In the genomic region with DNA sequence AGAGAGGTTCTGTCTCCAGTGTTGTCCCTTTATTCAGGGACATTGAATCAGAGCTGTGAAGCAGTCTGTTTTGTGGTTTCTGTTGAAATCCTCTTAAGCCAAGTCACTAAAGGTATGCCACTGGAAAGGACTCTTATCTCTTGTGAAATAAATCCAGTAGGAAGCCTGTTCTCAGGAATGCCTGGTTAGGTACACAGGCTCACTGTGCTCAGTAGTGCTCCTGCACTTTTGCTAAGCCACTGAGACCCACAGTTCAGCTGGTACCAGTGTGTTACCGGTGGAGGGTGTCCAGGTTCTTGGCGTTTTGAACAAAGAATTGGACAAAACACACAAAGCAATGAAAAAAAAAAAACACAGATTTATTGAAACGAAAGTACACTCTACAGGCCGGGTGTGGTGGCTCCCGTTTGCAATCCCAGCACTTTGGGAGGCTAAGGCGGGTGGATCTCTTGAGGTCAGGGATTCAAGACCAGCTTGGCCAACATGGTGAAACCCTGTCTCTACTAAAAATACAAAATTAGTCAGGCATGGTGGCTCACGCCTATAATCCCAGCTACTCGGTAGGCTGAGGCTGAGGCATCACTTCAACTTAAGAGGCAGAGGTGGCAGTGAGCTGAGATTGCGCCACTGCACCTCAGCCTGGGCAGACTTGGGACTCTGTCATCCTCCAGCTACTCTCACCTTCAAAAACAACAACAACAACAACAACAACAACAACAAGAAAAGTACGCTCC, we compare ENCODE assay signal across 10 cellular contexts.
A peak's percentile ranks its signal among the peaks of the same experiment; 100 is the strongest.
DNase-seq lines count a peak whose midpoint lies in the region; ATAC-seq and TF ChIP-seq lines count a peak whose summit lies in the region.
"Had no signal": no experiment of that assay in that cellular context is flagged by ENCODE, and none has a peak within 500 bp of the region (broad histone marks: within the 10 kb centered on the region; RNA-seq: fewer than 3 reads in every experiment).

No MANE protein-coding gene starts in this region.

- H3K9me3 ChIP-seq in cardiac muscle cell (ENCODE audit: low read depth) (no peaks in the 10 kb centered on the region), thyroid gland (no peaks in the 10 kb centered on the region), tibial artery (peaks cover 0 to 11% (median 0%) of the 10 kb centered on the region in 3 donors)

- no peak overlapping the region for H3K4me3 Mint-ChIP-seq in activated T-helper 2 cell treated with anti-CD3 and anti-CD28 coated beads, Interferon-gamma antibody, Interleukin-2, Interleukin-4, amounts not matched to agents 10 μg/mL and 5 μg/mL and 100 μg/mL, durations not matched to agents 14 hours and 24 hours and 36 hours (ENCODE audit: low read depth)

- peaks cover 83% of the 10 kb centered on the region for H3K4me1 Mint-ChIP-seq in activated T-helper 2 cell treated with anti-CD3 and anti-CD28 coated beads, Interferon-gamma antibody, Interleukin-2, Interleukin-4, amounts not matched to agents 10 μg/mL and 5 μg/mL and 100 μg/mL, durations not matched to agents 14 hours and 24 hours and 36 hours (ENCODE audit: low read depth)

- H3K27me3 ChIP-seq in cardiac muscle cell (no peaks in the 10 kb centered on the region), thyroid gland (no peaks in the 10 kb centered on the region), tibial artery (no peaks in the 10 kb centered on the region)

- H3K9me3 Mint-ChIP-seq in activated T-helper 2 cell treated with anti-CD3 and anti-CD28 coated beads, Interferon-gamma antibody, Interleukin-2, Interleukin-4, amounts not matched to agents 10 μg/mL and 5 μg/mL and 100 μg/mL, durations not matched to agents 14 hours and 24 hours and 36 hours = peaks cover 3% of the 10 kb centered on the region

- H3K27ac Mint-ChIP-seq in activated T-helper 2 cell treated with anti-CD3 and anti-CD28 coated beads, Interferon-gamma antibody, Interleukin-2, Interleukin-4, amounts not matched to agents 10 μg/mL and 5 μg/mL and 100 μg/mL, durations not matched to agents 14 hours and 24 hours and 36 hours = peak overlapping the region; percentile 19

- intact Hi-C loops in Right ventricle myocardium inferior (cut with DNase I) (no loop called here), thyroid gland (cut with DNase I) (no loop called here), tibial artery (cut with DNase I; ENCODE audit: low total_unique reads) (loop anchor here (10.0 kb wide), 1 partner anchor 187 kb away; a partner anchor contains a TSS)
- intact Hi-C loops in activated T-helper 2 cell treated with anti-CD3 and anti-CD28 coated beads, Interferon-gamma antibody, Interleukin-2, Interleukin-4, amounts not matched to agents 10 μg/mL and 5 μg/mL and 100 μg/mL, durations not matched to agents 14 hours and 24 hours and 36 hours (cut with micrococcal nuclease) = no loop called here

- H3K4me1 ChIP-seq in cardiac muscle cell (ENCODE audit: low read depth) (peaks cover 64% of the 10 kb centered on the region), thyroid gland (peaks cover 22 to 33% of the 10 kb centered on the region in 2 donors), tibial artery (peaks cover 0 to 52% (median 26%) of the 10 kb centered on the region in 4 donors)

- WGBS in thyroid gland, 2 donors = 38 to 41% methylated on average over 10 of the region's 10 CpGs

- TF ChIP-seq CTCF in cardiac muscle cell (IDR thresholded peaks at IDR 0.05; ENCODE audit: low read depth, low read length) (no peak), thyroid gland (IDR thresholded peaks at IDR 0.05) (no peak), tibial artery (IDR thresholded peaks at IDR 0.05) (no peak)

- H3K27ac ChIP-seq in cardiac muscle cell (peak overlapping the region; percentile 62), thyroid gland (peak overlapping the region in 2 of 3 donors; percentile 7 to 9), tibial artery (no peak overlapping the region)

- H3K36me3 ChIP-seq in cardiac muscle cell (no peaks in the 10 kb centered on the region), thyroid gland (no peaks in the 10 kb centered on the region), tibial artery (no peaks in the 10 kb centered on the region)

- H3K4me3 ChIP-seq in cardiac muscle cell = no peak overlapping the region
- no peak overlapping the region for H3K4me3 ChIP-seq in thyroid gland (replicated peaks in 1 of 3)
- no peak overlapping the region for H3K4me3 ChIP-seq in tibial artery

- DNase-seq in cardiac muscle cell (ENCODE audit: low read depth in 1 of 2, low spot score in 1 of 2) = peak; percentile 58 to 67
- no peak for DNase-seq in Right ventricle myocardium inferior (ENCODE audit: missing footprints)
- no peak for DNase-seq in activated T-helper 2 cell treated with anti-CD3 and anti-CD28 coated beads, Interferon-gamma antibody, Interleukin-2, Interleukin-4, amounts not matched to agents 10 μg/mL and 5 μg/mL and 100 μg/mL, durations not matched to agents 14 hours and 24 hours and 36 hours (ENCODE audit: low spot score)
- DNase-seq in kidney glomerular epithelial cell (lab: John Stamatoyannopoulos, UW) = peak; percentile 17
- DNase-seq in thyroid gland = peak; percentile 79 to 82
- DNase-seq in nucleus accumbens (lab: John Stamatoyannopoulos, UW) = no peak
- no peak for DNase-seq in tibial artery
- no peak for DNase-seq in NCI-H2029 treated with DMSO at 0.1 percent for 48 hours (lab: John Stamatoyannopoulos, UW)
- DNase-seq: C1 segment of cervical spinal cord, NCI-H2107 had no signal

- ATAC-seq in Right ventricle myocardium inferior = no peak

- TF ChIP-seq POLR2A in thyroid gland (IDR thresholded peaks at IDR 0.05) = no peak

- no peaks in the 10 kb centered on the region for H3K27me3 Mint-ChIP-seq in activated T-helper 2 cell treated with anti-CD3 and anti-CD28 coated beads, Interferon-gamma antibody, Interleukin-2, Interleukin-4, amounts not matched to agents 10 μg/mL and 5 μg/mL and 100 μg/mL, durations not matched to agents 14 hours and 24 hours and 36 hours (ENCODE audit: low read depth)

- H3K36me3 Mint-ChIP-seq in activated T-helper 2 cell treated with anti-CD3 and anti-CD28 coated beads, Interferon-gamma antibody, Interleukin-2, Interleukin-4, amounts not matched to agents 10 μg/mL and 5 μg/mL and 100 μg/mL, durations not matched to agents 14 hours and 24 hours and 36 hours (ENCODE audit: low read depth) = peaks cover 56% of the 10 kb centered on the region

Comparison
In these comparisons a context has a peak if more than half of its experiments do, and no peak if none do; other contexts are left out.
1. DNase-seq: peak in cardiac muscle cell (2 of 2), kidney glomerular epithelial cell (single experiment) and thyroid gland (2 of 2); none in Right ventricle myocardium inferior (single experiment), activated T-helper 2 cell treated with anti-CD3 and anti-CD28 coated beads, Interferon-gamma antibody, Interleukin-2, Interleukin-4, amounts not matched to agents 10 μg/mL and 5 μg/mL and 100 μg/mL, durations not matched to agents 14 hours and 24 hours and 36 hours (single experiment), nucleus accumbens (0 of 56), tibial artery (0 of 2) and NCI-H2029 treated with DMSO at 0.1 percent for 48 hours (single experiment).
2. H3K27ac ChIP-seq: peak in cardiac muscle cell (single experiment) and thyroid gland (2 of 3); none in tibial artery (0 of 2).